In genomic region chr14:23544511-23545447, GRCh38 we compare ENCODE assay signal across 12 cellular contexts. TPM values are rescaled to one million over a fixed set of nuclear protein-coding genes. Genes with fewer than 3 reads are reported as not detected.
DNase-seq lines count a peak whose midpoint lies in the region; ATAC-seq and TF ChIP-seq lines count a peak whose summit lies in the region.
"Had no signal": no experiment of that assay in that cellular context is flagged by ENCODE, and none has a peak within 500 bp of the region (broad histone marks: within the 10 kb centered on the region; RNA-seq: fewer than 3 reads in every experiment).

No MANE protein-coding gene starts in this region.

- H4K91ac ChIP-seq in mesenchymal stem cell (ENCODE audit: low read length), result no peak overlapping the region

- H2BK5ac ChIP-seq in mesenchymal stem cell (ENCODE audit: low read depth, low read length, poor library complexity, severe bottlenecking), result no peak overlapping the region

- no peak for TF ChIP-seq CTCF in Caco-2 (IDR thresholded peaks at IDR 0.05; ENCODE audit: insufficient read depth in 1 of 2, low read depth in 1 of 2, low read length in 1 of 2, severe bottlenecking in 1 of 2, unreplicated experiment in 1 of 2)

- H3K27me3 ChIP-seq in Caco-2 (replicated peaks; ENCODE audit: control insufficient read depth, insufficient read depth, low read length) (no peaks in the 10 kb centered on the region), mesenchymal stem cell (ENCODE audit: control insufficient read depth in 1 of 2, insufficient read depth in 1 of 2, low read length in 2 of 2) (peaks cover 0 to 4% of the 10 kb centered on the region in 2 experiments)

- no peak overlapping the region for H4K8ac ChIP-seq in mesenchymal stem cell (ENCODE audit: low read length)

- no peaks in the 10 kb centered on the region for H3K27me3 Mint-ChIP-seq in Caco-2 (ENCODE audit: insufficient read depth, unreplicated experiment)
- H3K27me3 Mint-ChIP-seq in activated T-helper 2 cell treated with anti-CD3 and anti-CD28 coated beads, Interferon-gamma antibody, Interleukin-2, Interleukin-4, amounts not matched to agents 10 μg/mL and 5 μg/mL and 100 μg/mL, durations not matched to agents 14 hours and 24 hours and 36 hours (ENCODE audit: low read depth), result no peaks in the 10 kb centered on the region

- H2BK12ac ChIP-seq in mesenchymal stem cell (ENCODE audit: low read length in 2 of 2), result peak overlapping the region in 1 of 2 experiments; percentile 11

- no peak overlapping the region for H3K23ac ChIP-seq in mesenchymal stem cell (ENCODE audit: low read length in 2 of 2)

- WGBS in mesenchymal stem cell, result 40% methylated on average over 25 of the region's 25 CpGs

- no peak overlapping the region for H3K4me3 Mint-ChIP-seq in Caco-2 (ENCODE audit: unreplicated experiment)
- no peak overlapping the region for H3K4me3 Mint-ChIP-seq in activated T-helper 2 cell treated with anti-CD3 and anti-CD28 coated beads, Interferon-gamma antibody, Interleukin-2, Interleukin-4, amounts not matched to agents 10 μg/mL and 5 μg/mL and 100 μg/mL, durations not matched to agents 14 hours and 24 hours and 36 hours (ENCODE audit: low read depth)
- H3K4me3 Mint-ChIP-seq: activated naive CD8-positive, alpha-beta T cell treated with anti-CD3 and anti-CD28 coated beads, Interleukin-2, amount 10 ng/mL, durations not matched to agents 7 days and 5 days; T-cell had no signal

- H3K79me1 ChIP-seq in mesenchymal stem cell (replicated peaks; ENCODE audit: low read length, poor library complexity, severe bottlenecking), result peaks cover 2% of the 10 kb centered on the region

- peak overlapping the region; percentile 33 for H3K27ac Mint-ChIP-seq in Caco-2 (ENCODE audit: unreplicated experiment)
- no peak overlapping the region for H3K27ac Mint-ChIP-seq in activated T-helper 2 cell treated with anti-CD3 and anti-CD28 coated beads, Interferon-gamma antibody, Interleukin-2, Interleukin-4, amounts not matched to agents 10 μg/mL and 5 μg/mL and 100 μg/mL, durations not matched to agents 14 hours and 24 hours and 36 hours
- H3K27ac Mint-ChIP-seq: activated naive CD8-positive, alpha-beta T cell treated with anti-CD3 and anti-CD28 coated beads, Interleukin-2, amount 10 ng/mL, durations not matched to agents 7 days and 5 days; T-cell had no signal

- H3K36me3 Mint-ChIP-seq in Caco-2 (ENCODE audit: insufficient read depth, unreplicated experiment), result no peaks in the 10 kb centered on the region
- no peaks in the 10 kb centered on the region for H3K36me3 Mint-ChIP-seq in activated T-helper 2 cell treated with anti-CD3 and anti-CD28 coated beads, Interferon-gamma antibody, Interleukin-2, Interleukin-4, amounts not matched to agents 10 μg/mL and 5 μg/mL and 100 μg/mL, durations not matched to agents 14 hours and 24 hours and 36 hours (ENCODE audit: low read depth)
- H3K36me3 Mint-ChIP-seq: activated naive CD8-positive, alpha-beta T cell treated with anti-CD3 and anti-CD28 coated beads, Interleukin-2, amount 10 ng/mL, durations not matched to agents 7 days and 5 days; T-cell had no signal

- peaks cover 19% of the 10 kb centered on the region for H3K4me1 Mint-ChIP-seq in Caco-2 (ENCODE audit: low read depth, unreplicated experiment)
- no peaks in the 10 kb centered on the region for H3K4me1 Mint-ChIP-seq in activated T-helper 2 cell treated with anti-CD3 and anti-CD28 coated beads, Interferon-gamma antibody, Interleukin-2, Interleukin-4, amounts not matched to agents 10 μg/mL and 5 μg/mL and 100 μg/mL, durations not matched to agents 14 hours and 24 hours and 36 hours (ENCODE audit: low read depth)
- H3K4me1 Mint-ChIP-seq: T-cell had no signal

- POLR2A ChIA-PET in Caco-2 (lab: Charles Lee), result no interaction called here

- BruUV-seq in Caco-2 (replicated peaks; lab: Mats Ljungman, UMichigan), result no TSS peak

- H3K18ac ChIP-seq in mesenchymal stem cell (ENCODE audit: low read depth in 1 of 2, low read length in 2 of 2), result no peak overlapping the region

- H2AFZ ChIP-seq in mesenchymal stem cell (ENCODE audit: low read depth, low read length), result peak overlapping the region; percentile 43

- peak overlapping the region; percentile 40 for H3K9ac ChIP-seq in mesenchymal stem cell (ENCODE audit: low read length)

- no peak overlapping the region for H3K27ac ChIP-seq in mesenchymal stem cell (ENCODE audit: low read length, poor library complexity, severe bottlenecking)
- H3K27ac ChIP-seq: HL-60 had no signal

- CTCF ChIA-PET in Caco-2 (lab: Charles Lee), result no interaction called here

- H2BK120ac ChIP-seq in mesenchymal stem cell (ENCODE audit: low read depth, low read length), result no peak overlapping the region

- H2AK5ac ChIP-seq in mesenchymal stem cell (ENCODE audit: low read length, severe bottlenecking), result no peak overlapping the region

- intact Hi-C loops in Caco-2 (cut with micrococcal nuclease; ENCODE audit: unreplicated experiment) (no loop called here), posterior vena cava (cut with DNase I) (no loop called here)
- intact Hi-C loops in activated T-helper 2 cell treated with anti-CD3 and anti-CD28 coated beads, Interferon-gamma antibody, Interleukin-2, Interleukin-4, amounts not matched to agents 10 μg/mL and 5 μg/mL and 100 μg/mL, durations not matched to agents 14 hours and 24 hours and 36 hours (cut with micrococcal nuclease), result no loop called here

- no peak overlapping the region for H2BK15ac ChIP-seq in mesenchymal stem cell (ENCODE audit: low read depth, poor library complexity, severe bottlenecking)

- H3K4ac ChIP-seq in mesenchymal stem cell (ENCODE audit: low read depth in 1 of 2, low read length in 2 of 2), result no peak overlapping the region

- H3K36me3 ChIP-seq in Caco-2 (ENCODE audit: control insufficient read depth, insufficient read depth, low read length) (no peaks in the 10 kb centered on the region; the same call in 1 of the 2 replicates), mesenchymal stem cell (ENCODE audit: control insufficient read depth in 1 of 2, insufficient read depth in 2 of 2, low read depth in 1 of 2, low read length in 2 of 2) (peaks cover 0 to 2% of the 10 kb centered on the region in 2 experiments)

- no peak for ATAC-seq in GM21786 (IDR thresholded peaks at IDR 0.05; ENCODE audit: unreplicated experiment)
- ATAC-seq: T-cell had no signal

- H3K4me3 ChIP-seq in Caco-2 (ENCODE audit: low read depth, low read length) (no peak overlapping the region), mesenchymal stem cell (ENCODE audit: insufficient read depth in 1 of 2, low read depth in 1 of 2, low read length in 2 of 2) (no peak overlapping the region)

- DNase-seq in Caco-2 (no peak), NCI-H2107 treated with DMSO at 0.1 percent for 48 hours (lab: John Stamatoyannopoulos, UW; ENCODE audit: unreplicated experiment) (peak; percentile 98), cerebellum (ENCODE audit: low spot score) (peak; percentile 51), mesenchymal stem cell (no peak), posterior vena cava (ENCODE audit: low spot score) (no peak)
- DNase-seq in activated T-helper 2 cell treated with anti-CD3 and anti-CD28 coated beads, Interferon-gamma antibody, Interleukin-2, Interleukin-4, amounts not matched to agents 10 μg/mL and 5 μg/mL and 100 μg/mL, durations not matched to agents 14 hours and 24 hours and 36 hours (ENCODE audit: low spot score), result no peak
- no peak for DNase-seq in activated naive CD4-positive, alpha-beta T cell treated with Interleukin-2 at 50 U/mL for 16 hours
- DNase-seq: activated naive CD8-positive, alpha-beta T cell treated with anti-CD3 and anti-CD28 coated beads, Interleukin-2, amount 10 ng/mL, durations not matched to agents 7 days and 5 days; stimulated activated CD4-positive, alpha-beta T cell treated with anti-CD3 and anti-CD28 coated beads, Interleukin-2, amount 100 ng/mL, for 24 hours; T-cell had no signal

- H3K9me3 ChIP-seq in Caco-2 (no peaks in the 10 kb centered on the region), mesenchymal stem cell (ENCODE audit: control insufficient read depth, low read length) (no peaks in the 10 kb centered on the region)

- H3K9me3 Mint-ChIP-seq in Caco-2 (ENCODE audit: unreplicated experiment), result no peaks in the 10 kb centered on the region
- H3K9me3 Mint-ChIP-seq in activated T-helper 2 cell treated with anti-CD3 and anti-CD28 coated beads, Interferon-gamma antibody, Interleukin-2, Interleukin-4, amounts not matched to agents 10 μg/mL and 5 μg/mL and 100 μg/mL, durations not matched to agents 14 hours and 24 hours and 36 hours, result no peaks in the 10 kb centered on the region
- H3K9me3 Mint-ChIP-seq: activated naive CD8-positive, alpha-beta T cell treated with anti-CD3 and anti-CD28 coated beads, Interleukin-2, amount 10 ng/mL, durations not matched to agents 7 days and 5 days; T-cell had no signal

- H3K14ac ChIP-seq in mesenchymal stem cell (ENCODE audit: low read length in 2 of 2), result no peak overlapping the region

- H3K4me1 ChIP-seq in Caco-2, result no peaks in the 10 kb centered on the region
- peaks cover 2% of the 10 kb centered on the region for H3K4me1 ChIP-seq in mesenchymal stem cell (ENCODE audit: control insufficient read depth, insufficient read depth, low read depth, low read length)

- no peak overlapping the region for H3K4me2 ChIP-seq in mesenchymal stem cell (ENCODE audit: low read length, poor library complexity, severe bottlenecking)

RNA-seq across cellular contexts. Expression of gene ZFHX2, which starts 6.8 kb away (rescaled TPM):
- total RNA-seq in Caco-2 (2022) (1.1 and 1.4 TPM in 2 replicates), cerebellum (4.2 TPM), posterior vena cava (1 to 10 TPM; 2.3 to 2.4 TPM)
- polyA plus RNA-seq in mesenchymal stem cell (2013, experiment 1 of 2), result 0.19 TPM
- polyA plus RNA-seq in mesenchymal stem cell (2013, experiment 2 of 2), result 0.23 TPM
- total RNA-seq in activated T-helper 2 cell treated with anti-CD3 and anti-CD28 coated beads, Interferon-gamma antibody, Interleukin-2, Interleukin-4, amounts not matched to agents 10 μg/mL and 5 μg/mL and 100 μg/mL, durations not matched to agents 14 hours and 24 hours and 36 hours, result 2.0 and 2.5 TPM in 2 replicates

RNA-seq across cellular contexts. Expression of gene THTPA, which starts 11.3 kb away (rescaled TPM):
- total RNA-seq in Caco-2 (2022), result 9.3 and 9.5 TPM in 2 replicates
- total RNA-seq in cerebellum, result 10.0 TPM
- 7.2 TPM for polyA plus RNA-seq in mesenchymal stem cell (2013, experiment 1 of 2)
- polyA plus RNA-seq in mesenchymal stem cell (2013, experiment 2 of 2), result 7.1 TPM
- total RNA-seq in activated T-helper 2 cell treated with anti-CD3 and anti-CD28 coated beads, Interferon-gamma antibody, Interleukin-2, Interleukin-4, amounts not matched to agents 10 μg/mL and 5 μg/mL and 100 μg/mL, durations not matched to agents 14 hours and 24 hours and 36 hours, result 12.8 and 13.7 TPM in 2 replicates
- total RNA-seq in posterior vena cava, result 10 to 100 TPM; 11.6 to 19.6 TPM

RNA-seq across cellular contexts. Expression of gene AP1G2, which starts 22.8 kb away (rescaled TPM):
- 160 and 164 TPM in 2 replicates for total RNA-seq in Caco-2 (2022)
- total RNA-seq in cerebellum, result 27.5 TPM
- 33.4 TPM for polyA plus RNA-seq in mesenchymal stem cell (2013, experiment 1 of 2)
- polyA plus RNA-seq in mesenchymal stem cell (2013, experiment 2 of 2), result 33.4 TPM
- total RNA-seq in activated T-helper 2 cell treated with anti-CD3 and anti-CD28 coated beads, Interferon-gamma antibody, Interleukin-2, Interleukin-4, amounts not matched to agents 10 μg/mL and 5 μg/mL and 100 μg/mL, durations not matched to agents 14 hours and 24 hours and 36 hours, result 164 and 170 TPM in 2 replicates
- total RNA-seq in posterior vena cava, result 10 to 100 TPM; 31.5 to 36.5 TPM

RNA-seq across cellular contexts. Expression of gene JPH4, which starts 33.8 kb away (rescaled TPM):
- total RNA-seq in Caco-2 (2022) (not detected in 2 replicates), cerebellum (33.3 TPM), posterior vena cava (1 to 10 TPM; 4.3 to 5.6 TPM)
- polyA plus RNA-seq in mesenchymal stem cell (2013, experiment 1 of 2), result 0.04 TPM
- 0.03 TPM for polyA plus RNA-seq in mesenchymal stem cell (2013, experiment 2 of 2)
- 0.09 TPM in 2 replicates for total RNA-seq in activated T-helper 2 cell treated with anti-CD3 and anti-CD28 coated beads, Interferon-gamma antibody, Interleukin-2, Interleukin-4, amounts not matched to agents 10 μg/mL and 5 μg/mL and 100 μg/mL, durations not matched to agents 14 hours and 24 hours and 36 hours
- total RNA-seq: activated naive CD8-positive, alpha-beta T cell treated with anti-CD3 and anti-CD28 coated beads, Interleukin-2, amount 10 ng/mL, durations not matched to agents 7 days and 5 days had no signal

Comparison
In these comparisons a context has a peak if more than half of its experiments do, and no peak if none do; other contexts are left out.
1. DNase-seq: peak in NCI-H2107 treated with DMSO at 0.1 percent for 48 hours (single experiment) and cerebellum (single experiment); none in Caco-2 (0 of 2), mesenchymal stem cell (single experiment), activated T-helper 2 cell treated with anti-CD3 and anti-CD28 coated beads, Interferon-gamma antibody, Interleukin-2, Interleukin-4, amounts not matched to agents 10 μg/mL and 5 μg/mL and 100 μg/mL, durations not matched to agents 14 hours and 24 hours and 36 hours (single experiment), posterior vena cava (single experiment) and activated naive CD4-positive, alpha-beta T cell treated with Interleukin-2 at 50 U/mL for 16 hours (single experiment).